In the genomic region with DNA sequence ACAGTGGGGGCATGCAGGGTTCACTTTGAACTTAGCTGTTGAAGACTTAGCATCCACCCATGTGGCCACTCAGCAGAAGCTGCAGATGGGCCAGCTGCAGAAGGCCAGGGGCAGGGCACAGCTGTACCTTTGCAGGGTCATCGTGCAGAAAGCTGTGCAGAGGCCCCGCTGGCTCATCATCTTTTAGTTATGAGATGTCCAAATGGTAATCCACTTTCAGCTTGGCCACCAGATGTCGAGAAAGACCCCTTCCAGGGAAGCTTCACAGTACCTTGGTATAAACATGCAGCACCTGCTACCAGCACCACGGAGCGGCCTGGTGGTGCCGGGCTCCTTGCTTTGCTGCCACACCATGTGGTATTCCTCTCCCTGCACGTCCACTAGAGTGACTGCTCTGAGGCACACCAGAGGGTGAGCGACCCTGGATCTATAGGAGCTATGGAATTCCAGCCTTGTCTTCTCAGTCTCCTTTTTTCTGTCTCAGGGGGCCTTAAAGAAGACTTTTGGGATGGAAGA, we compare ENCODE assay signal across 20 cellular contexts.
"Had no signal": no experiment of that assay in that cellular context is flagged by ENCODE, and none has a peak within 500 bp of the region (broad histone marks: within the 10 kb centered on the region; RNA-seq: fewer than 3 reads in every experiment).

No MANE protein-coding gene starts in this region.

- DNase-seq: activated B cell treated with CpG ODN at 0.5 μM for 24 hours; activated CD4-positive, alpha-beta T cell treated with anti-CD3 and anti-CD28 coated beads for 36 hours; activated CD4-positive, alpha-beta T cell treated with anti-CD3 and anti-CD28 coated beads, Interleukin-2, amount 50 U/mL, for 48 hours; activated effector memory CD4-positive, alpha-beta T cell treated with Interleukin-2 at 50 U/mL for 16 hours; activated naive CD4-positive, alpha-beta T cell treated with anti-CD3 and anti-CD28 coated beads, Interleukin-2, amount 10 ng/mL, durations not matched to agents 7 days and 5 days; activated T-cell treated with anti-CD3 and anti-CD28 coated beads, Interleukin-2, amount 50 U/mL, for 48 hours; amygdala; cortex of kidney; heart right ventricle; islet precursor cell; left cardiac atrium; midbrain; natural killer cell; ovary; stimulated activated CD4-positive, alpha-beta T cell treated with anti-CD3 and anti-CD28 coated beads, Interleukin-4, amount 100 ng/mL, for 1 hour; stimulated activated naive CD8-positive, alpha-beta T cell treated with anti-CD3 and anti-CD28 coated beads, Interleukin-15, Interleukin-2, amounts not matched to agents 100 U/mL and 50 U/mL, for 24 hours; T1000; thyroid gland had no signal

- H3K36me3 ChIP-seq: heart right ventricle, neutrophil, ovary, prostate gland, thyroid gland had no signal

- H3K4me3 ChIP-seq: heart right ventricle, ovary, prostate gland, thyroid gland had no signal

- H3K27ac ChIP-seq: heart right ventricle, neutrophil, ovary, prostate gland, thyroid gland had no signal

- H3K27me3 ChIP-seq: neutrophil, ovary, thyroid gland had no signal

- H3K9me3 ChIP-seq: heart right ventricle, neutrophil, ovary, prostate gland, thyroid gland had no signal

- ATAC-seq: activated CD4-positive, alpha-beta T cell treated with anti-CD3 and anti-CD28 coated beads for 36 hours; heart right ventricle; left cardiac atrium; natural killer cell; stimulated activated naive CD8-positive, alpha-beta T cell treated with anti-CD3 and anti-CD28 coated beads, Interleukin-15, Interleukin-2, amounts not matched to agents 100 U/mL and 50 U/mL, for 24 hours had no signal

- H3K4me1 ChIP-seq: heart right ventricle, prostate gland, thyroid gland had no signal
